ENCODE assay signal across 18 cellular contexts in the genomic region with DNA sequence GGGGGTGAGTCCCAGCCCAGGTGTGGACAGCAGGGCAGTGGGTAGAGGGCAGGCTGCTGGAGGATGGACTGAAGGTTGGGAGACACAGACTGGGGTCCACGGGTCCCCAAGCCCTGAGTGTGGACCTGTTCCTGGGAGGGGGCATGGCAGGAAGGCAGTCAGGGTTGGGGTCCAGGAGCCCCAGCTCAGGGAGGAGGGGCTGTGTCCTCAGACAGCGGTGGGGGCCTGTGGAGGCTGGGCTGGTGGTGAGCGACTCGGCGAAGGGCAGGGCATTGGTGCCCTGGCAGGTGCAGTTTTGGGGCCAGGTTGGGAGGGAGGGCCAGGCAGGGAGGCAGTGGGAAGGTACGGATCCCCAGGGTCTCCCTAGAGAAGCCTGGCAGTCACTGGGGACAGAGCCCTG. TPM values are rescaled to one million over a fixed set of nuclear protein-coding genes. Genes with fewer than 3 reads are reported as not detected.
"Had no signal": no experiment of that assay in that cellular context is flagged by ENCODE, and none has a peak within 500 bp of the region (broad histone marks: within the 10 kb centered on the region; RNA-seq: fewer than 3 reads in every experiment).

No MANE protein-coding gene starts in this region.

- H3K27me3 ChIP-seq: pancreas, right lobe of liver had no signal

- H3K27ac Mint-ChIP-seq: immature natural killer cell; progenitor cell of endocrine pancreas; stimulated activated naive B cell treated with anti-CD40 and anti-IgM and Interleukin-4, amounts not matched to agents 10 μg/mL and 1 μg/mL and 100 μg/mL, for 72 hours had no signal

- H3K27ac ChIP-seq: coronary artery, pancreas, right lobe of liver had no signal

- H3K36me3 ChIP-seq: right lobe of liver had no signal

- H3K9me3 ChIP-seq: mucosa of descending colon, pancreas, right lobe of liver had no signal

- H3K4me3 Mint-ChIP-seq: immature natural killer cell; naive thymus-derived CD8-positive, alpha-beta T cell; stimulated activated naive B cell treated with anti-CD40 and anti-IgM and Interleukin-4, amounts not matched to agents 10 μg/mL and 1 μg/mL and 100 μg/mL, for 72 hours had no signal

- H3K4me3 ChIP-seq: coronary artery, mucosa of descending colon, pancreas, right lobe of liver had no signal

- H3K4me1 ChIP-seq: pancreas, right lobe of liver had no signal

- H3K9me3 Mint-ChIP-seq: immature natural killer cell; stimulated activated naive B cell treated with anti-CD40 and anti-IgM and Interleukin-4, amounts not matched to agents 10 μg/mL and 1 μg/mL and 100 μg/mL, for 72 hours had no signal

- H3K36me3 Mint-ChIP-seq: immature natural killer cell; naive thymus-derived CD8-positive, alpha-beta T cell had no signal

- DNase-seq: central memory CD4-positive, alpha-beta T cell; effector CD4-positive, alpha-beta T cell; immature natural killer cell; mammary epithelial cell; mucosa of descending colon; naive thymus-derived CD8-positive, alpha-beta T cell; occipital lobe; right lobe of liver; stimulated activated CD4-positive, alpha-beta T cell treated with anti-CD3 and anti-CD28 coated beads, Interleukin-4, amount 100 ng/mL, for 1 hour; stimulated activated CD8-positive, alpha-beta memory T cell treated with anti-CD3 and anti-CD28 coated beads, Interleukin-4, amount 100 ng/mL, for 48 hours; stimulated activated naive B cell treated with anti-CD40 and anti-IgM and Interleukin-4, amounts not matched to agents 10 μg/mL and 1 μg/mL and 100 μg/mL, for 72 hours; trophoblast cell had no signal

- ATAC-seq: esophagus mucosa; naive thymus-derived CD8-positive, alpha-beta T cell; stimulated activated naive B cell treated with anti-CD40 and anti-IgM and Interleukin-4, amounts not matched to agents 10 μg/mL and 1 μg/mL and 100 μg/mL, for 72 hours had no signal

RNA-seq across cellular contexts. Expression of a gene that starts 34.0 kb away (rescaled TPM):
- total RNA-seq: dermis microvascular lymphatic vessel endothelial cell; glomerular endothelial cell; naive thymus-derived CD8-positive, alpha-beta T cell; occipital lobe; progenitor cell of endocrine pancreas had no signal

RNA-seq across cellular contexts. Expression of a gene that starts 55.3 kb away (rescaled TPM):
- total RNA-seq: esophagus mucosa; mammary epithelial cell; naive thymus-derived CD8-positive, alpha-beta T cell had no signal
